1 cellular context compared by ENCODE assay signal in the genomic region with DNA sequence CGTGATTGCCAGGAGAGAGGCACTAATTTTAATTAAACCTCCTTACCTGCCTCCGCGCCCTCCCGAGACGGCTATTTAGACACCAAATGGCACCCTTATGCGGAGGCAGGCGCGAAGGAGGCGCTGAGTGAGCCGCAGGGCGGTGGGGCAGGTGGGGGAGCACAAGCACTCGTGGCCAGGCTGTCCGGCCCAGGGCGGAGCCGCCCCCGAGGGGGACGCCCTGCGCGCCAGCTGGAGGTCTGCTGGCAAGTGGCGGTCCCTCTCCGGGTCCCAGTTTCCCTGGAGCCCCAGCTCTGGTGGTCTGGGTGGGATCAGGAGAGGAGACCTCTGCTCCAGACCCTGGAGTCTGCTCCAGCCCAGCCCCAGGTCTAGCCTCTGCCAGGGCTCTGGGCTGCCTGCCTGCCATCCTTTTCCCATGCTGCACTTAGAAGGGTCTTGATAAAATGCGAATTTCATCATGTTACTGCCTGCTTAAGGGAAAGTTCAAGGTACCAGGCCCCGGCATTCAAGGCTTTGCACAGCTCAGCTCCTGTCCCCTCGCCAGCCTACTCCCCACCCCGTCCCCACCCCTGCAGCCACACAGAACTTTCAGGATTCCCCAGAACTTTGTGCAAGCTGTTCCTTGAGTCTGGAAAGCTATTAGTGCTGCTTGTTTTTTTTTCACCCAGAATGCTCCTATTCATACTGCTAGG.
TF ChIP-seq lines count a peak whose summit lies in the region.

No MANE protein-coding gene starts in this region.

TF ChIP-seq in HepG2, 621 proteins besides CTCF, POLR2A, EP300 and RAD21:
- TF ChIP-seq AGO2 (optimal IDR thresholded peaks at IDR 0.05; ENCODE audit: low read depth, low read length): peak; percentile 61
- TF ChIP-seq NCOA1 (CRISPR knock-in tag; IDR thresholded peaks at IDR 0.05): no peak
